ENCODE assay signal across 8 cellular contexts in genomic region chr4:145098675-145099037, GRCh38. TPM values are rescaled to one million over a fixed set of nuclear protein-coding genes. Genes with fewer than 3 reads are reported as not detected.
DNase-seq lines count a peak whose midpoint lies in the region; ATAC-seq and TF ChIP-seq lines count a peak whose summit lies in the region.

No MANE protein-coding gene starts in this region.

- no peaks in the 10 kb centered on the region for H3K9me3 Mint-ChIP-seq in IgD-negative memory B cell

- peak overlapping the region in 1 of 2 experiments; percentile 6 for H3K23ac ChIP-seq in mesenchymal stem cell (ENCODE audit: low read length in 2 of 2)

- H3K27ac ChIP-seq in VCaP (peak overlapping the region; percentile 86), duodenal mucosa (ENCODE audit: low read depth, low read length) (peak overlapping the region; percentile 73), mesenchymal stem cell (ENCODE audit: low read length, poor library complexity, severe bottlenecking) (peak overlapping the region; percentile 5)

- peak overlapping the region; percentile 89 to 99 (median 96) for H3K4me3 Mint-ChIP-seq in IgD-negative memory B cell

- H3K27me3 ChIP-seq in duodenal mucosa (ENCODE audit: control insufficient read depth in 1 of 2, insufficient read depth in 2 of 2, low read length in 2 of 2): no peaks in the 10 kb centered on the region
- no peaks in the 10 kb centered on the region for H3K27me3 ChIP-seq in mesenchymal stem cell (ENCODE audit: control insufficient read depth in 1 of 2, insufficient read depth in 1 of 2, low read length in 2 of 2)

- peak overlapping the region; percentile 25 to 58 for H3K18ac ChIP-seq in mesenchymal stem cell (ENCODE audit: low read depth in 1 of 2, low read length in 2 of 2)

- peak; percentile 12 for ATAC-seq in GM21619 (IDR thresholded peaks at IDR 0.05; ENCODE audit: unreplicated experiment)

- H3K4me1 ChIP-seq in ES-I3 (ENCODE audit: insufficient read depth, low read length) (0 out of 2 replicates have a peak, but pooled peaks cover 3% of the 10 kb centered on the region), duodenal mucosa (ENCODE audit: control insufficient read depth in 1 of 2, insufficient read depth in 2 of 2, low read length in 2 of 2) (peaks cover 15 to 32% of the 10 kb centered on the region in 2 donors), mesenchymal stem cell (ENCODE audit: control insufficient read depth, insufficient read depth, low read depth, low read length) (peaks cover 6% of the 10 kb centered on the region)

- 0% methylated on average over 5 of the region's 9 CpGs for WGBS in mesenchymal stem cell

- H2BK5ac ChIP-seq in mesenchymal stem cell (ENCODE audit: low read depth, low read length, poor library complexity, severe bottlenecking): no peak overlapping the region

- H2BK120ac ChIP-seq in mesenchymal stem cell (ENCODE audit: low read depth, low read length): no peak overlapping the region

- H3K27me3 Mint-ChIP-seq in IgD-negative memory B cell: no peaks in the 10 kb centered on the region

- peak overlapping the region; percentile 33 for H4K8ac ChIP-seq in mesenchymal stem cell (ENCODE audit: low read length)

- H3K9ac ChIP-seq in ES-I3 (ENCODE audit: low read depth, low read length) (peak overlapping the region; percentile 89), duodenal mucosa (ENCODE audit: low read depth in 1 of 2, low read length in 2 of 2) (peak overlapping the region; percentile 71 to 93), mesenchymal stem cell (ENCODE audit: low read length) (peak overlapping the region; percentile 97)

- H3K36me3 ChIP-seq in ES-I3 (ENCODE audit: insufficient read depth, low read length) (peaks cover 6% of the 10 kb centered on the region; the same call in 1 of the 2 replicates), duodenal mucosa (ENCODE audit: control insufficient read depth in 1 of 2, insufficient read depth in 2 of 2, low read length in 2 of 2) (peaks cover 8 to 15% of the 10 kb centered on the region in 2 donors), mesenchymal stem cell (ENCODE audit: control insufficient read depth in 1 of 2, insufficient read depth in 2 of 2, low read depth in 1 of 2, low read length in 2 of 2) (peaks cover 2 to 26% of the 10 kb centered on the region in 2 experiments)

- peak overlapping the region; percentile 74 to 96 for H3K4me3 ChIP-seq in duodenal mucosa (ENCODE audit: low read depth in 1 of 2, low read length in 2 of 2)
- H3K4me3 ChIP-seq in mesenchymal stem cell (ENCODE audit: insufficient read depth in 1 of 2, low read depth in 1 of 2, low read length in 2 of 2): peak overlapping the region; percentile 67 to 88

- peak overlapping the region; percentile 93 for H2BK15ac ChIP-seq in mesenchymal stem cell (ENCODE audit: low read depth, poor library complexity, severe bottlenecking)

- no peak overlapping the region for H2AK5ac ChIP-seq in mesenchymal stem cell (ENCODE audit: low read length, severe bottlenecking)

- peak overlapping the region; percentile 69 for H3K4me2 ChIP-seq in mesenchymal stem cell (ENCODE audit: low read length, poor library complexity, severe bottlenecking)

- peak overlapping the region; percentile 93 to 99 (median 97) for H3K27ac Mint-ChIP-seq in IgD-negative memory B cell

- peak overlapping the region in 1 of 2 experiments; percentile 1 for H3K14ac ChIP-seq in mesenchymal stem cell (ENCODE audit: low read length in 2 of 2)

- H3K36me3 Mint-ChIP-seq in IgD-negative memory B cell: peaks cover 15% of the 10 kb centered on the region

- peak overlapping the region in 1 of 2 experiments; percentile 34 for H3K4ac ChIP-seq in mesenchymal stem cell (ENCODE audit: low read depth in 1 of 2, low read length in 2 of 2)

- no peaks in the 10 kb centered on the region for H3K9me3 ChIP-seq in ES-I3 (ENCODE audit: control insufficient read depth, insufficient read depth, low read length)
- peaks cover 0 to 7% of the 10 kb centered on the region in 2 donors for H3K9me3 ChIP-seq in duodenal mucosa (ENCODE audit: control insufficient read depth in 1 of 2, low read length in 2 of 2)
- H3K9me3 ChIP-seq in mesenchymal stem cell (ENCODE audit: control insufficient read depth, low read length): peaks cover 9% of the 10 kb centered on the region

- H3K4me1 Mint-ChIP-seq in IgD-negative memory B cell: peaks cover 31 to 38% (median 32%) of the 10 kb centered on the region in 3 donors

- TF ChIP-seq CTCF in VCaP (conservative IDR thresholded peaks at IDR 0.05): no peak

- H2BK12ac ChIP-seq in mesenchymal stem cell (ENCODE audit: low read length in 2 of 2): no peak overlapping the region

- peaks cover 8% of the 10 kb centered on the region for H3K79me1 ChIP-seq in mesenchymal stem cell (replicated peaks; ENCODE audit: low read length, poor library complexity, severe bottlenecking)

- DNase-seq in mesenchymal stem cell (peak; percentile 79), germinal center (ENCODE audit: low spot score) (no peak)
- peak; percentile 14 for DNase-seq in stimulated activated CD8-positive, alpha-beta memory T cell treated with anti-CD3 and anti-CD28 coated beads, Interleukin-7, amount 100 ng/mL, for 24 hours (ENCODE audit: low read depth)

- H2AFZ ChIP-seq in mesenchymal stem cell (ENCODE audit: low read depth, low read length): peak overlapping the region; percentile 59

- peak overlapping the region; percentile 1 for H4K91ac ChIP-seq in mesenchymal stem cell (ENCODE audit: low read length)

RNA-seq across cellular contexts. Expression of gene ABCE1, which starts 0.5 kb away (rescaled TPM):
- 48.1 TPM for polyA plus RNA-seq in IgD-negative memory B cell
- 38.8 TPM for polyA plus RNA-seq in mesenchymal stem cell (2013, experiment 1 of 2)
- 40.4 TPM for polyA plus RNA-seq in mesenchymal stem cell (2013, experiment 2 of 2)

RNA-seq across cellular contexts. Expression of gene ANAPC10, which starts 0.7 kb away (rescaled TPM):
- polyA plus RNA-seq in IgD-negative memory B cell: 24.9 TPM
- polyA plus RNA-seq in mesenchymal stem cell (2013, experiment 1 of 2): 15.9 TPM
- polyA plus RNA-seq in mesenchymal stem cell (2013, experiment 2 of 2): 16.4 TPM

Comparison
In these comparisons a context has a peak if more than half of its experiments do, and no peak if none do; other contexts are left out.
1. H3K27ac ChIP-seq: peak in every context shown above with its lines; median percentile 86 in VCaP; 73 in duodenal mucosa; 5 in mesenchymal stem cell.